Comparison of ENCODE assay signal across 1 cellular context in genomic region chr10:978826-979421, GRCh38.
TF ChIP-seq lines count a peak whose summit lies in the region.

No MANE protein-coding gene starts in this region.

TF ChIP-seq in SK-N-SH, 30 proteins besides CTCF, POLR2A, EP300 and RAD21 (continued from another document):
- TF ChIP-seq USF2 (IDR thresholded peaks at IDR 0.05; ENCODE audit: borderline replicate concordance, low read depth, low read length) (no peak), FOXJ3 (CRISPR knock-in tag; IDR thresholded peaks at IDR 0.05) (no peak), NFIC (IDR thresholded peaks at IDR 0.05; ENCODE audit: borderline replicate concordance) (no peak), CHD2 (IDR thresholded peaks at IDR 0.05; ENCODE audit: low read length, partially characterized antibody) (no peak), EZH2phosphoT487 (IDR thresholded peaks at IDR 0.05; ENCODE audit: borderline replicate concordance, low read depth) (no peak), TCF12 (IDR thresholded peaks at IDR 0.05) (no peak)
